In the genomic region with DNA sequence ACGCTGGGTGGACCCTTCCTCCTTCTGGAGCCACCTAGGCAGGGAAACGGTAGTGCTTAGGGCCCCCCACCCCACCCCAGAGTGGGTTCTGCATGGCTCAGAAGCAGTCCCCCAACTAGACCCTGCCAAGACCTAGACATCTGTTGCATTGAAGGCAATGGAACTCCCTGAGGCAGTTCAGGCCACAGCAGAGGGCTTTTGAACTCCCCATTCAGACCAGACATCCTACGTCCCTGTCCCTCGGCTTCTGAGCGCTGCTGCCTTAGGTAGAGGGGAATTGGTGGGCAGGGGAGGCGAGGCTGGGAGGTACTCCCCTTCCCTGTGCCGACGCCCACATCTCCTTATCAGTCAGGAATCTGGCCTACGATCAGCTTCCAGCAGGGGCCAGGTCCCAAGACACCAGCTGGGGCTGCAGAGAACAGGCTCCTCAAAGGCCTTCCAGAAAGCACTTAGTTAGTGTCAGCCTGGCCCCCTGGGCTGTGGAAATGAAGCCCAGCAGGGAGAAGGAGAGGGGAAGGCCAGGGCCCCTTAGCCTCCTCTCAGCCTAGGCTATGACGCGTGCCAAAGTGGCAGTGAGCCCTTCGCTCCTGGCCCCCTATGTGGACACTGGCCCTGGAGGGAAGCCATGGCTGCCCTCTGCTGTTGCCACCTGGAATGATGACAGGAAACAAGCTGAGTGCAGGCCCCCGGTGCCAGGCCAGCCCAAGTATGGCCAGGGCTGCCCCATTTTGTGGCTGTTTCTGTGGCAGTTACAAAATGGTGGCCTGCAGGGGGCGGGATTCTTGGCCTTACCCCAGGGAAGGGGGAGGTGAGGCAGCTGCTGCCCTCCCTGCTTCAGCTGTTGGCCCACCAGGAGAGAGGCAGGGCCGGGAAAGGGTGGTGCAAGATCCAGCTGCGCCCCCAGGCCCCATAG, we compare ENCODE assay signal across 14 cellular contexts. TPM values are rescaled to one million over a fixed set of nuclear protein-coding genes. Genes with fewer than 3 reads are reported as not detected.
DNase-seq lines count a peak whose midpoint lies in the region; ATAC-seq and TF ChIP-seq lines count a peak whose summit lies in the region.
"Had no signal": no experiment of that assay in that cellular context is flagged by ENCODE, and none has a peak within 500 bp of the region (broad histone marks: within the 10 kb centered on the region; RNA-seq: fewer than 3 reads in every experiment).

No MANE protein-coding gene starts in this region.

- peaks cover 23% of the 10 kb centered on the region for H3K4me1 Mint-ChIP-seq in progenitor cell of endocrine pancreas (ENCODE audit: low read depth)
- peaks cover 5% of the 10 kb centered on the region for H3K4me1 Mint-ChIP-seq in activated CD8-positive, alpha-beta T cell treated with anti-CD3 and anti-CD28 coated beads, Interleukin-2, amount 10 ng/mL, durations not matched to agents 7 days and 5 days (ENCODE audit: low read depth)

- peak; percentile 24 for TF ChIP-seq CTCF in GM06990 (IDR thresholded peaks at IDR 0.05; ENCODE audit: insufficient read depth, low read length, poor library complexity, severe bottlenecking)
- TF ChIP-seq CTCF in MM.1S (IDR thresholded peaks at IDR 0.05; ENCODE audit: low read length) = peak; percentile 15
- TF ChIP-seq CTCF in fibroblast of lung (conservative IDR thresholded peaks at IDR 0.05 in 1 of 2, IDR thresholded peaks at IDR 0.05 in 1 of 2; ENCODE audit: low read depth in 1 of 2, low read length in 2 of 2) = peak; percentile 32 to 50
- TF ChIP-seq CTCF in progenitor cell of endocrine pancreas (IDR thresholded peaks at IDR 0.05; ENCODE audit: unreplicated experiment) = peak; percentile 24

- H3K36me3 ChIP-seq in GM06990 (ENCODE audit: control insufficient read depth, insufficient read depth, low read length) (no peaks in the 10 kb centered on the region), MM.1S (replicated peaks; ENCODE audit: insufficient read depth, low read length) (no peaks in the 10 kb centered on the region), fibroblast of lung (ENCODE audit: control insufficient read depth, insufficient read depth, low read length) (peaks cover 9% of the 10 kb centered on the region)
- H3K36me3 ChIP-seq: HAP-1, thoracic aorta had no signal

- no peak for DNase-seq in GM06990 (ENCODE audit: extremely low read depth, insufficient read length)
- no peak for DNase-seq in MM.1S
- no peak for DNase-seq in fibroblast of lung (ENCODE audit: low read depth in 2 of 2)
- DNase-seq in progenitor cell of endocrine pancreas (ENCODE audit: low spot score, unreplicated experiment) = no peak
- no peak for DNase-seq in activated CD8-positive, alpha-beta T cell treated with anti-CD3 and anti-CD28 coated beads, Interleukin-2, amount 10 ng/mL, durations not matched to agents 7 days and 5 days
- DNase-seq in NCI-H1092 (lab: John Stamatoyannopoulos, UW) = no peak
- no peak for DNase-seq in anterior cingulate cortex (lab: John Stamatoyannopoulos, UW)
- DNase-seq: activated naive CD4-positive, alpha-beta T cell treated with Interleukin-2 at 50 U/mL for 16 hours; left cardiac atrium; NCI-H187; T-cell had no signal

- H3K9ac ChIP-seq in MM.1S (ENCODE audit: low read length) = no peak overlapping the region
- H3K9ac ChIP-seq in fibroblast of lung (ENCODE audit: insufficient read depth, low read length) = no peak overlapping the region

- H3K27ac ChIP-seq in MM.1S (ENCODE audit: low read length) (no peak overlapping the region), fibroblast of lung (ENCODE audit: insufficient read depth, low read length) (peak overlapping the region; percentile 93)
- H3K27ac ChIP-seq: thoracic aorta had no signal

- no peaks in the 10 kb centered on the region for H3K9me2 ChIP-seq in MM.1S (replicated peaks; ENCODE audit: insufficient read depth, low read length)

- no peaks in the 10 kb centered on the region for H3K9me3 Mint-ChIP-seq in progenitor cell of endocrine pancreas (ENCODE audit: low read depth)
- no peaks in the 10 kb centered on the region for H3K9me3 Mint-ChIP-seq in activated CD8-positive, alpha-beta T cell treated with anti-CD3 and anti-CD28 coated beads, Interleukin-2, amount 10 ng/mL, durations not matched to agents 7 days and 5 days (ENCODE audit: insufficient read depth)
- H3K9me3 Mint-ChIP-seq: T-cell had no signal

- H3K36me3 Mint-ChIP-seq in progenitor cell of endocrine pancreas (ENCODE audit: insufficient read depth) = no peaks in the 10 kb centered on the region
- no peaks in the 10 kb centered on the region for H3K36me3 Mint-ChIP-seq in activated CD8-positive, alpha-beta T cell treated with anti-CD3 and anti-CD28 coated beads, Interleukin-2, amount 10 ng/mL, durations not matched to agents 7 days and 5 days (ENCODE audit: low read depth)
- H3K36me3 Mint-ChIP-seq: T-cell had no signal

- H4K20me1 ChIP-seq in MM.1S (ENCODE audit: insufficient read depth, low read length) = no peaks in the 10 kb centered on the region
- H4K20me1 ChIP-seq in fibroblast of lung (ENCODE audit: control insufficient read depth, extremely low read depth, insufficient read depth, low read length) = no peaks in the 10 kb centered on the region

- no peaks in the 10 kb centered on the region for H3F3A ChIP-seq in MM.1S (ENCODE audit: insufficient read depth, low read length)

- CTCF ChIA-PET in activated CD8-positive, alpha-beta T cell treated with anti-CD3 and anti-CD28 coated beads, Interleukin-2, amount 10 ng/mL, durations not matched to agents 7 days and 5 days (lab: Charles Lee) = no interaction called here

- H3K27me3 ChIP-seq in GM06990 (replicated peaks; ENCODE audit: control insufficient read depth, insufficient read depth, low read length) (peaks cover 2% of the 10 kb centered on the region), MM.1S (replicated peaks; ENCODE audit: insufficient read depth, low read length) (peaks cover 21% of the 10 kb centered on the region), fibroblast of lung (ENCODE audit: control insufficient read depth, insufficient read depth, low read length) (no peaks in the 10 kb centered on the region)

- no peaks in the 10 kb centered on the region for H3K79me2 ChIP-seq in MM.1S (ENCODE audit: low read length)
- peaks cover 96% of the 10 kb centered on the region for H3K79me2 ChIP-seq in fibroblast of lung (ENCODE audit: control insufficient read depth, insufficient read depth, low read length)

- H3K4me1 ChIP-seq in MM.1S (ENCODE audit: low read length) (no peaks in the 10 kb centered on the region), fibroblast of lung (ENCODE audit: control insufficient read depth, extremely low read depth, insufficient read depth, low read length) (peaks cover 72% of the 10 kb centered on the region)

- peak overlapping the region; percentile 49 for H3K4me3 Mint-ChIP-seq in progenitor cell of endocrine pancreas (ENCODE audit: low read depth)
- H3K4me3 Mint-ChIP-seq in activated CD8-positive, alpha-beta T cell treated with anti-CD3 and anti-CD28 coated beads, Interleukin-2, amount 10 ng/mL, durations not matched to agents 7 days and 5 days = no peak overlapping the region

- POLR2A ChIA-PET in activated CD8-positive, alpha-beta T cell treated with anti-CD3 and anti-CD28 coated beads, Interleukin-2, amount 10 ng/mL, durations not matched to agents 7 days and 5 days (lab: Charles Lee) = no interaction called here

- H3K4me2 ChIP-seq in MM.1S (ENCODE audit: low read depth, low read length) (no peak overlapping the region), fibroblast of lung (ENCODE audit: extremely low read depth, insufficient read depth, low read length) (peak overlapping the region; percentile 1)

- H2AFZ ChIP-seq in MM.1S (ENCODE audit: low read length) (no peak overlapping the region), fibroblast of lung (ENCODE audit: low read length) (no peak overlapping the region)

- peaks cover 85% of the 10 kb centered on the region for H3K27me3 Mint-ChIP-seq in progenitor cell of endocrine pancreas
- H3K27me3 Mint-ChIP-seq in activated CD8-positive, alpha-beta T cell treated with anti-CD3 and anti-CD28 coated beads, Interleukin-2, amount 10 ng/mL, durations not matched to agents 7 days and 5 days (ENCODE audit: low read depth) = peaks cover 52% of the 10 kb centered on the region

- no peak for ATAC-seq in GM19463 (IDR thresholded peaks at IDR 0.05; ENCODE audit: unreplicated experiment)
- no peak for ATAC-seq in activated CD8-positive, alpha-beta T cell treated with anti-CD3 and anti-CD28 coated beads, Interleukin-2, amount 10 ng/mL, durations not matched to agents 7 days and 5 days
- ATAC-seq: left cardiac atrium had no signal

- H3K9me3 ChIP-seq in MM.1S (replicated peaks; ENCODE audit: insufficient read depth, low read length) = no peaks in the 10 kb centered on the region
- no peaks in the 10 kb centered on the region for H3K9me3 ChIP-seq in fibroblast of lung (ENCODE audit: control insufficient read depth, insufficient read depth, low read depth, low read length)
- H3K9me3 ChIP-seq: HAP-1, thoracic aorta had no signal

- no peak overlapping the region for H3K27ac Mint-ChIP-seq in progenitor cell of endocrine pancreas
- no peak overlapping the region for H3K27ac Mint-ChIP-seq in activated CD8-positive, alpha-beta T cell treated with anti-CD3 and anti-CD28 coated beads, Interleukin-2, amount 10 ng/mL, durations not matched to agents 7 days and 5 days
- H3K27ac Mint-ChIP-seq: T-cell had no signal

- H3K4me3 ChIP-seq in GM06990 (replicated peaks; ENCODE audit: low read depth, low read length) (no peak overlapping the region), MM.1S (ENCODE audit: low read length) (no peak overlapping the region), fibroblast of lung (replicated peaks in 1 of 4; ENCODE audit: control extremely low read depth in 1 of 4, insufficient read depth in 1 of 4, low read depth in 3 of 4, low read length in 4 of 4) (peak overlapping the region in 1 of 4 experiments; percentile 17)
- H3K4me3 ChIP-seq: HAP-1, thoracic aorta had no signal

RNA-seq across cellular contexts. Expression of gene TBX4, which starts 11.1 kb away (rescaled TPM):
- 35.2 and 44.1 TPM in 2 replicates for total RNA-seq in fibroblast of lung
- 84.3 and 93.9 TPM in 2 replicates for polyA plus RNA-seq in fibroblast of lung
- 55.1 and 85.4 TPM in 2 replicates for polyA plus RNA-seq in fibroblast of lung (2012)
- polyA minus RNA-seq in fibroblast of lung (ENCODE audit: low replicate concordance) = 133 and 151 TPM in 2 replicates
- total RNA-seq in progenitor cell of endocrine pancreas = not detected in 2 replicates
- not detected for total RNA-seq in activated CD8-positive, alpha-beta T cell treated with anti-CD3 and anti-CD28 coated beads, Interleukin-2, amount 10 ng/mL, durations not matched to agents 7 days and 5 days
- total RNA-seq: left cardiac atrium, T-cell, thoracic aorta had no signal

Comparison
In these comparisons a context has a peak if more than half of its experiments do, and no peak if none do; other contexts are left out.
1. RNA of gene TBX4, which starts 11.1 kb away (total RNA-seq): 35.2 to 44.1 TPM in fibroblast of lung; not detected in progenitor cell of endocrine pancreas and not detected in activated CD8-positive, alpha-beta T cell treated with anti-CD3 and anti-CD28 coated beads, Interleukin-2, amount 10 ng/mL, durations not matched to agents 7 days and 5 days; every median in the first group is over 10 times any median in the second.
2. Peak in every context shown above with its lines, with median percentiles within 50 percentile points of each other: CTCF ChIP-seq.